ENCODE assay signal across 14 cellular contexts in the genomic region with DNA sequence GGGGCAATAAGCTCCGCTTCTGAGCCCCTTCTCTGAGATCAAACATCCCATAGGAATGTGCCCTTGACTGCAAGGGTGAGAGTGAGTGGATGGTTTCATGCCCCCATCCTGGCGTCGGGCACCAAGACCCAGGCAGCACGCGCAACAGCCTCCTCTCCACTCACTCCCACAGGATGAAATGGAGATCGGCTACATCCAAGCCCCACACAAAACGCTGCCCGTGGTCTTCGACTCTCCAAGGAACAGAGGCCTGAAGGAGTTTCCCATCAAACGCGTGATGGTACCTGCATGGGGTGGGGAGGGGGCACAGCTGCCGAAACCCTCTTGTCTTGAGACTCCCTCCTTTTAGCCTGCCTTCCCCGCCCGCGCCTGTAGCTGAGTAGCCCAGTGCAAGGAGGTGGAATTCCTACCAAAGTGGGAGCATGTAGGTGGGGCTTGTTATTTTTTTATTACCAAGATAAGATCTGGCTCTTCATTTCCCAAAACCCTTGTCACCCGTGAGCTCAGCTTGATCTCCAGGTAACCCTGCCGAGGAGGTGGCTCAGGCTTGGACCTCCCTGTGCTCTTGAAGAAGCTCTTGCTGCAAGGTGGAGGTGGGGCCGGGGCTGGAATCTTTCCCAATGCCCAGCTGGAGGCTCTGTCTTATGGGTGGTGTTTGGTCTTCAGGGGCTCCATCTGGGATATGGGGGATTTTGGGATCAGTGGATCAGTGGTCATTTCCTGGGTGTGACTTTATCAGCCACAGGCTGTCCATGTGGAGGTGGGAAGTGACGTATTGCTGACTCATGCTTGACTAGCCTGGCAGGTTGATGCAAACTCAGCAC. TPM values are rescaled to one million over a fixed set of nuclear protein-coding genes. Genes with fewer than 3 reads are reported as not detected.
DNase-seq lines count a peak whose midpoint lies in the region; ATAC-seq and TF ChIP-seq lines count a peak whose summit lies in the region.
"Had no signal": no experiment of that assay in that cellular context is flagged by ENCODE, and none has a peak within 500 bp of the region (broad histone marks: within the 10 kb centered on the region; RNA-seq: fewer than 3 reads in every experiment).

No MANE protein-coding gene starts in this region.

- no peak overlapping the region for H3K56ac ChIP-seq in H9 (ENCODE audit: insufficient read length, low read depth, low read length)

- no peak overlapping the region for H2BK5ac ChIP-seq in H9 (ENCODE audit: insufficient read length, low read length)

- H3K9ac ChIP-seq in H9 (ENCODE audit: extremely low read depth, insufficient read length, low read length), result no peak overlapping the region

- intact Hi-C loops in Caco-2 (cut with micrococcal nuclease; ENCODE audit: unreplicated experiment), result loop anchor here (10.0 kb wide), 1 partner anchor 57 kb away; no protein-coding TSS in a partner anchor

- H3K27me3 Mint-ChIP-seq in H9 (ENCODE audit: low read depth) (peaks cover 14% of the 10 kb centered on the region), Caco-2 (ENCODE audit: insufficient read depth, unreplicated experiment) (peaks cover 11% of the 10 kb centered on the region)
- peaks cover 31 to 39% of the 10 kb centered on the region in 2 donors for H3K27me3 Mint-ChIP-seq in stimulated activated naive B cell treated with anti-CD40 and anti-IgM and Interleukin-4, amounts not matched to agents 10 μg/mL and 1 μg/mL and 100 μg/mL, for 72 hours

- peaks cover 4 to 9% (median 5%) of the 10 kb centered on the region in 3 experiments; a peak in 6 of 7 replicates for H3K36me3 Mint-ChIP-seq in H9 (ENCODE audit: insufficient read depth in 1 of 3, low read depth in 3 of 3)
- H3K36me3 Mint-ChIP-seq in stimulated activated naive B cell treated with anti-CD40 and anti-IgM and Interleukin-4, amounts not matched to agents 10 μg/mL and 1 μg/mL and 100 μg/mL, for 72 hours, result peaks cover 0 to 10% of the 10 kb centered on the region in 2 donors
- H3K36me3 Mint-ChIP-seq in Caco-2 (ENCODE audit: insufficient read depth, unreplicated experiment), result no peaks in the 10 kb centered on the region

- H4K20me1 ChIP-seq in H9 (ENCODE audit: control insufficient read depth, insufficient read depth, insufficient read length), result no peaks in the 10 kb centered on the region

- no peak overlapping the region for H3K27ac ChIP-seq in H9 (ENCODE audit: insufficient read length, low read depth, low read length)
- H3K27ac ChIP-seq: psoas muscle had no signal

- H3K79me2 ChIP-seq in H9 (ENCODE audit: insufficient read depth, low read length), result no peaks in the 10 kb centered on the region

- no peaks in the 10 kb centered on the region for H3K4me1 ChIP-seq in H9 (ENCODE audit: insufficient read depth, low read length)
- no peaks in the 10 kb centered on the region for H3K4me1 ChIP-seq in Caco-2
- H3K4me1 ChIP-seq: psoas muscle had no signal

- H2BK20ac ChIP-seq in H9 (ENCODE audit: low read depth, low read length, poor library complexity, severe bottlenecking), result no peak overlapping the region

- H3K9me3 ChIP-seq in H9 (ENCODE audit: control insufficient read depth, low read depth, low read length), result no peaks in the 10 kb centered on the region
- no peaks in the 10 kb centered on the region for H3K9me3 ChIP-seq in Caco-2
- H3K9me3 ChIP-seq: psoas muscle had no signal

- H3K36me3 ChIP-seq in Caco-2 (ENCODE audit: control insufficient read depth, insufficient read depth, low read length), result no peaks in the 10 kb centered on the region

- H3K4me2 ChIP-seq in H9 (ENCODE audit: insufficient read depth, insufficient read length, low read length), result no peak overlapping the region

- no peak overlapping the region for H3K18ac ChIP-seq in H9 (ENCODE audit: insufficient read length, low read depth, low read length)

- H3K4me1 Mint-ChIP-seq in H9 (peaks cover 7 to 18% of the 10 kb centered on the region in 2 experiments), Caco-2 (ENCODE audit: low read depth, unreplicated experiment) (no peaks in the 10 kb centered on the region)
- H3K4me1 Mint-ChIP-seq in stimulated activated naive B cell treated with anti-CD40 and anti-IgM and Interleukin-4, amounts not matched to agents 10 μg/mL and 1 μg/mL and 100 μg/mL, for 72 hours, result peaks cover 8 to 27% of the 10 kb centered on the region in 2 donors

- H3T11ph ChIP-seq in H9 (ENCODE audit: low read length), result no peak overlapping the region

- no peak overlapping the region for H3K23ac ChIP-seq in H9 (ENCODE audit: insufficient read length, low read depth, low read length)

- no peaks in the 10 kb centered on the region for H3K79me1 ChIP-seq in H9 (ENCODE audit: insufficient read depth, low read depth, low read length, poor library complexity, severe bottlenecking)

- no peak overlapping the region for H2BK15ac ChIP-seq in H9 (ENCODE audit: low read depth, low read length)

- H3K27ac Mint-ChIP-seq in H9, result peak overlapping the region in 1 of 3 experiments; percentile 4; a peak in 1 of 7 replicates
- peak overlapping the region; percentile 62 for H3K27ac Mint-ChIP-seq in stimulated activated naive B cell treated with anti-CD40 and anti-IgM and Interleukin-4, amounts not matched to agents 10 μg/mL and 1 μg/mL and 100 μg/mL, for 72 hours
- H3K27ac Mint-ChIP-seq in Caco-2 (ENCODE audit: unreplicated experiment), result no peak overlapping the region

- CTCF ChIA-PET in Caco-2 (lab: Charles Lee), result no interaction called here

- H3K27me3 ChIP-seq in H9 (ENCODE audit: insufficient read depth, low read length) (no peaks in the 10 kb centered on the region), Caco-2 (replicated peaks; ENCODE audit: control insufficient read depth, insufficient read depth, low read length) (no peaks in the 10 kb centered on the region)

- no peak overlapping the region for H3K4me3 Mint-ChIP-seq in H9
- H3K4me3 Mint-ChIP-seq in stimulated activated naive B cell treated with anti-CD40 and anti-IgM and Interleukin-4, amounts not matched to agents 10 μg/mL and 1 μg/mL and 100 μg/mL, for 72 hours, result no peak overlapping the region
- H3K4me3 Mint-ChIP-seq in Caco-2 (ENCODE audit: unreplicated experiment), result no peak overlapping the region

- TF ChIP-seq CTCF in H9 (conservative IDR thresholded peaks at IDR 0.05) (no peak), fibroblast of pulmonary artery (IDR thresholded peaks at IDR 0.05; ENCODE audit: low read length, missing control alignments) (no peak), Caco-2 (IDR thresholded peaks at IDR 0.05; ENCODE audit: insufficient read depth in 1 of 2, low read depth in 1 of 2, low read length in 1 of 2, severe bottlenecking in 1 of 2, unreplicated experiment in 1 of 2) (no peak)

- POLR2A ChIA-PET in Caco-2 (lab: Charles Lee), result no interaction called here

- no peak overlapping the region for H2AFZ ChIP-seq in H9 (ENCODE audit: low read length)

- no peak overlapping the region for H3K4ac ChIP-seq in H9 (ENCODE audit: low read depth, low read length)

- no peak for ATAC-seq in stimulated activated naive B cell treated with anti-CD40 and anti-IgM and Interleukin-4, amounts not matched to agents 10 μg/mL and 1 μg/mL and 100 μg/mL, for 72 hours (replicated peaks)
- ATAC-seq in HG03097 (IDR thresholded peaks at IDR 0.05; ENCODE audit: low FRiP score, unreplicated experiment), result no peak
- ATAC-seq: psoas muscle had no signal

- H3K9me3 Mint-ChIP-seq in H9, result peaks cover 8 to 14% of the 10 kb centered on the region in 2 experiments
- peaks cover 3 to 18% of the 10 kb centered on the region in 2 donors for H3K9me3 Mint-ChIP-seq in stimulated activated naive B cell treated with anti-CD40 and anti-IgM and Interleukin-4, amounts not matched to agents 10 μg/mL and 1 μg/mL and 100 μg/mL, for 72 hours
- peaks cover 9% of the 10 kb centered on the region for H3K9me3 Mint-ChIP-seq in Caco-2 (ENCODE audit: unreplicated experiment)

- H2BK120ac ChIP-seq in H9 (ENCODE audit: low read depth, low read length, poor library complexity, severe bottlenecking), result no peak overlapping the region

- no peak overlapping the region for H2BK12ac ChIP-seq in H9 (ENCODE audit: insufficient read length, low read depth, low read length)

- no CpG with 5 or more reads among the region's 19 CpGs for WGBS in H9 (ENCODE audit: extremely low coverage, insufficient read length, low lambda C conversion rate)

- H4K5ac ChIP-seq in H9 (ENCODE audit: insufficient read length, low read depth, low read length), result no peak overlapping the region

- no peak overlapping the region; the same call in 1 of the 2 replicates for H3K14ac ChIP-seq in H9 (ENCODE audit: insufficient read depth, low read length)

- no peak overlapping the region for H4K8ac ChIP-seq in H9 (replicated peaks; ENCODE audit: insufficient read length, low read depth, low read length)

- DNase-seq in H9, result peak; percentile 29
- DNase-seq in RPMI7951 (ENCODE audit: low read depth), result peak; percentile 70
- DNase-seq in fibroblast of pulmonary artery (ENCODE audit: low read depth), result peak; percentile 52
- DNase-seq in stimulated activated naive B cell treated with anti-CD40 and anti-IgM and Interleukin-4, amounts not matched to agents 10 μg/mL and 1 μg/mL and 100 μg/mL, for 72 hours, result no peak
- DNase-seq in hepatic stellate cell (ENCODE audit: low spot score), result no peak
- no peak for DNase-seq in Caco-2
- DNase-seq: effector memory CD4-positive, alpha-beta T cell; hypothalamus; NCI-H2171 treated with DMSO at 0.1 percent for 48 hours; psoas muscle; substantia nigra; T1000 had no signal

- no peak overlapping the region for H3K4me3 ChIP-seq in fibroblast of pulmonary artery (replicated peaks; ENCODE audit: low read depth, low read length)
- H3K4me3 ChIP-seq in Caco-2 (ENCODE audit: low read depth, low read length), result no peak overlapping the region
- H3K4me3 ChIP-seq: psoas muscle had no signal

- BruUV-seq in Caco-2 (replicated peaks; lab: Mats Ljungman, UMichigan), result no TSS peak

- no peaks in the 10 kb centered on the region for H3K23me2 ChIP-seq in H9 (ENCODE audit: insufficient read length, low read depth, low read length, poor library complexity, severe bottlenecking)

- H2AK5ac ChIP-seq in H9 (ENCODE audit: insufficient read length, low read length), result no peak overlapping the region

- H4K91ac ChIP-seq in H9 (ENCODE audit: insufficient read length, low read depth, low read length), result no peak overlapping the region

RNA-seq across cellular contexts. Expression of gene PADI6, which starts 24.0 kb away (rescaled TPM):
- not detected in 2 replicates for total RNA-seq in H9 (2021)
- total RNA-seq in RPMI7951 (2014; rRNA removed; shearing (Covaris generic)), result not detected in 2 replicates
- total RNA-seq in Caco-2 (2022), result not detected in 2 replicates
- total RNA-seq: mononuclear cell, psoas muscle had no signal

RNA-seq across cellular contexts. Expression of gene PADI4, which starts 40.0 kb away (rescaled TPM):
- total RNA-seq in H9 (2021), result 0.13 and 0.18 TPM in 2 replicates
- total RNA-seq in RPMI7951 (2014; rRNA removed; shearing (Covaris generic)), result 3.5 and 6.7 TPM in 2 replicates
- not detected in 2 replicates for total RNA-seq in Caco-2 (2022)

Comparison
In these comparisons a context has a peak if more than half of its experiments do, and no peak if none do; other contexts are left out.
1. DNase-seq: peak in H9 (single experiment), RPMI7951 (single experiment) and fibroblast of pulmonary artery (single experiment); none in stimulated activated naive B cell treated with anti-CD40 and anti-IgM and Interleukin-4, amounts not matched to agents 10 μg/mL and 1 μg/mL and 100 μg/mL, for 72 hours (single experiment), hepatic stellate cell (single experiment) and Caco-2 (0 of 2).